ENCODE assay signal across 8 cellular contexts in the genomic region with DNA sequence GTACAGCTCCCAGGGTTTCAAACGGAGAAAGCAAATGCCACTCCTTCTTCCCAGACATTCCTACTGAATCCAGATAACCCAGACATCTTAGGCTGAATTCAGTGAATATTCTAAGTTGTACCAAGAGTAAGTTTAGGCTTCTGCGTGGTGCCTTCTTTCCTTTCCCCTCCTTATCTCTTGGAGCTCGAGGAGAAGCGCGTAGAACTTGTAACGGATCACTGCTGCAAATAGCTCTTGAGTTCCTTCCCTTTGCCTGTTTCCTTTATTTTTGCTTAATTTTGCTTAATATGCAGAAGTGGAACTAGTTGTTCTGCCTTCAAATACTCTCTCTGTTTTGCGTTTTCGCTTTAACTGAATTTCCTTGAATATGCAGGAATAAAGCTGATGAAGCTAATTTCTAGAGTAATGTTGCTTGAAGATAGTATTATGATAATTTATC. TPM values are rescaled to one million over a fixed set of nuclear protein-coding genes. Genes with fewer than 3 reads are reported as not detected.
DNase-seq lines count a peak whose midpoint lies in the region; ATAC-seq and TF ChIP-seq lines count a peak whose summit lies in the region.

No MANE protein-coding gene starts in this region.

- 1% methylated on average over 8 of the region's 8 CpGs for WGBS in body of pancreas, 2 donors

- H3K27me3 ChIP-seq in body of pancreas (no peaks in the 10 kb centered on the region), lower lobe of right lung (ENCODE audit: low read depth) (no peaks in the 10 kb centered on the region)

- H3K9me3 Mint-ChIP-seq in type B pancreatic cell: no peaks in the 10 kb centered on the region

- peak overlapping the region; percentile 94 for H3K4me3 Mint-ChIP-seq in type B pancreatic cell

- H3K4me1 ChIP-seq in body of pancreas: peaks cover 49% of the 10 kb centered on the region
- H3K4me1 ChIP-seq in lower lobe of right lung: peaks cover 34% of the 10 kb centered on the region

- ATAC-seq in body of pancreas (no peak), lower lobe of right lung (no peak), GM18861 (IDR thresholded peaks at IDR 0.05; ENCODE audit: unreplicated experiment) (no peak)

- TF ChIP-seq POLR2A in body of pancreas (IDR thresholded peaks at IDR 0.05): no peak

- H3K27ac Mint-ChIP-seq in type B pancreatic cell: peak overlapping the region; percentile 93

- no peaks in the 10 kb centered on the region for H3K36me3 Mint-ChIP-seq in type B pancreatic cell

- no peaks in the 10 kb centered on the region for H3K36me3 ChIP-seq in body of pancreas (replicated peaks in 1 of 2; ENCODE audit: insufficient read depth in 1 of 2, low read depth in 2 of 2)
- H3K36me3 ChIP-seq in lower lobe of right lung: no peaks in the 10 kb centered on the region

- intact Hi-C loops in body of pancreas (cut with DNase I) (no loop called here), lower lobe of right lung (cut with DNase I) (loop anchor here (10.0 kb wide), 1 partner anchor 130 kb away; the partner anchor contains the start of gene INTS6)

- H3K4me1 Mint-ChIP-seq in type B pancreatic cell (ENCODE audit: unreplicated experiment): peaks cover 45% of the 10 kb centered on the region

- TF ChIP-seq CTCF in body of pancreas (IDR thresholded peaks at IDR 0.05): no peak
- no peak for TF ChIP-seq CTCF in lower lobe of right lung (IDR thresholded peaks at IDR 0.05)
- no peak for TF ChIP-seq CTCF in type B pancreatic cell (conservative IDR thresholded peaks at IDR 0.05)

- H3K27ac ChIP-seq in body of pancreas (peak overlapping the region; percentile 84 to 97 (median 91)), lower lobe of right lung (peak overlapping the region; percentile 89)

- DNase-seq in EH (ENCODE audit: low read depth) (peak; percentile 39), MV-4-11 (lab: John Stamatoyannopoulos, UW) (peak; percentile 78), body of pancreas (peak in 1 of 4 donors; percentile 13), lower lobe of right lung (no peak), type B pancreatic cell (ENCODE audit: extremely low spot score, unreplicated experiment) (no peak), NCI-H2107 treated with DMSO at 0.1 percent for 48 hours (lab: John Stamatoyannopoulos, UW; ENCODE audit: unreplicated experiment) (no peak)
- no peak for DNase-seq in effector CD4-positive, alpha-beta T cell

- H3K4me3 ChIP-seq in body of pancreas (peak overlapping the region; percentile 52 to 93), lower lobe of right lung (peak overlapping the region; percentile 92)

- no peaks in the 10 kb centered on the region for H3K27me3 Mint-ChIP-seq in type B pancreatic cell

- H3K9me3 ChIP-seq in body of pancreas: no peaks in the 10 kb centered on the region
- no peaks in the 10 kb centered on the region for H3K9me3 ChIP-seq in lower lobe of right lung

RNA-seq across cellular contexts. Expression of gene WDFY2, which starts 1.0 kb away (rescaled TPM):
- total RNA-seq in body of pancreas (10 to 100 TPM; 25.7 to 31.9 TPM), lower lobe of right lung (16.6 TPM), type B pancreatic cell (ENCODE audit: low replicate concordance) (17.5 and 20.3 TPM in 2 replicates)

Comparison
In these comparisons a context has a peak if more than half of its experiments do, and no peak if none do; other contexts are left out.
1. DNase-seq: peak in EH (single experiment) and MV-4-11 (single experiment); none in lower lobe of right lung (single experiment), type B pancreatic cell (single experiment), effector CD4-positive, alpha-beta T cell (single experiment) and NCI-H2107 treated with DMSO at 0.1 percent for 48 hours (single experiment).